In the genomic region with DNA sequence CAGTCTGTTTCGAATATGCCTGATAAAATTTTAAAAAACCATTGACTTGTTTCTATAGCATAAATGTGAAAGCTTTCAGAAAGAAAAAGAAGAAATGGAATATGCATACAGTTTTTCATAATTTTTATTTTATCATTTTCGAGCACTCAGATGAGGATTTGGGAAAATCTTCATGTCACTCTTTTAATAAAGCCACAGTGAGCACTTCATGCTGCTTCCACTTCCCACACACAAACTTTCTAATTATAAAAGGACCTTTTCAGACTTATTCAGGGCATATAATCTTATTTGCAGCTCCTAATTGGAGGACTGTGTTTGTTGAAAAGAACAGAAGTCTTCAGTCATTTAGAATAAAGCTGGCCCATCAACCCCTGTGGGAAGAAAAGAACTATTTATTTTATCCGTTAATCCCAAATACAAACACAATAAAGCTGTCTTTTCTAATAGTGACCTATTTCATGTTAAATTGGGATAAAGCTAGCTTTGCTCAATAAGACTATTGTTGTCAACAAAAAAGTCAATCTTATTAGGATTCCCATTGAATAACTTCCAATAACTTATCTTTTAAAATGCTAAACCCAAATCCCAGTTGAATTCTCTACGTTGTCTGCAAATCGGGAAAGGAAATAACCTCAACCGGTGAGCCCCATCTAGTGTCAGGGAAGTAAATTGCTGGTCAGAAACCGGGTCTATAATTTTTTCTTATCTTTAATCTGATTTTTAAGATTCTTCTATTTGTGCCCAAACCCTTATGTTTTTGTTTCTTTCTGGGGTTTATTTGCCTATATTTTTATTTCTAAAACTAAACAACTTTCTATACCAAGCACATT, we compare ENCODE assay signal across 7 cellular contexts.
A peak's percentile ranks its signal among the peaks of the same experiment; 100 is the strongest.
DNase-seq lines count a peak whose midpoint lies in the region; ATAC-seq and TF ChIP-seq lines count a peak whose summit lies in the region.

No MANE protein-coding gene starts in this region.

- in situ Hi-C loops in brain microvascular endothelial cell (cut with HindIII; ENCODE audit: low pct_ligation_motif_present, low sequenced_read_pairs), result no loop called here

- H3K27me3 ChIP-seq in brain microvascular endothelial cell (replicated peaks) (no peaks in the 10 kb centered on the region), kidney epithelial cell (ENCODE audit: control insufficient read depth, insufficient read depth, low read length) (no peaks in the 10 kb centered on the region), uterus (no peaks in the 10 kb centered on the region)

- H3K4me3 ChIP-seq in brain microvascular endothelial cell (ENCODE audit: low read depth, low read length) (peak overlapping the region; percentile 4), kidney epithelial cell (ENCODE audit: low read depth, low read length) (no peak overlapping the region), uterus (peak overlapping the region in 1 of 2 donors; percentile 2)

- H3K27ac ChIP-seq in brain microvascular endothelial cell (peak overlapping the region; percentile 25), uterus (peak overlapping the region in 1 of 2 donors; percentile 22)

- no peaks in the 10 kb centered on the region for H3K4me1 ChIP-seq in uterus

- H3K9me3 ChIP-seq in uterus, result no peaks in the 10 kb centered on the region

- intact Hi-C loops in uterus (cut with DNase I; ENCODE audit: low total_unique reads), result no loop called here

- no peaks in the 10 kb centered on the region for H3K36me3 ChIP-seq in brain microvascular endothelial cell (replicated peaks)
- H3K36me3 ChIP-seq in kidney epithelial cell (ENCODE audit: control insufficient read depth, insufficient read depth, low read length), result no peaks in the 10 kb centered on the region
- H3K36me3 ChIP-seq in uterus, result no peaks in the 10 kb centered on the region

- TF ChIP-seq CTCF in GM10266 (IDR thresholded peaks at IDR 0.05; ENCODE audit: control insufficient read depth, insufficient read depth, low read depth, missing control alignments) (peak; percentile 27), brain microvascular endothelial cell (IDR thresholded peaks at IDR 0.05; ENCODE audit: low read depth, low read length, missing control alignments) (peak; percentile 71), kidney epithelial cell (IDR thresholded peaks at IDR 0.05; ENCODE audit: insufficient read depth, low read length, poor library complexity, severe bottlenecking) (peak; percentile 54), uterus (IDR thresholded peaks at IDR 0.05) (peak; percentile 33 to 54 (median 40))

- TF ChIP-seq POLR2A in uterus (IDR thresholded peaks at IDR 0.05), result no peak

- ATAC-seq in GM18909 (IDR thresholded peaks at IDR 0.05; ENCODE audit: poor library complexity, unreplicated experiment), result no peak

- DNase-seq in GM10266 (ENCODE audit: extremely low spot score) (peak; percentile 12), NAMALWA (ENCODE audit: low spot score) (peak; percentile 9), brain microvascular endothelial cell (peak; percentile 37), kidney epithelial cell (ENCODE audit: low read depth) (no peak), uterus (no peak), HuH-7.5 (ENCODE audit: low spot score) (no peak)

Comparison
In these comparisons a context has a peak if more than half of its experiments do, and no peak if none do; other contexts are left out.
1. DNase-seq: peak in GM10266 (single experiment), NAMALWA (single experiment) and brain microvascular endothelial cell (single experiment); none in kidney epithelial cell (single experiment), uterus (0 of 2) and HuH-7.5 (single experiment).
2. Peak in every context shown above with its lines, with median percentiles within 50 percentile points of each other: CTCF ChIP-seq.